Comparison of ENCODE assay signal across 1 cellular context in the genomic region with DNA sequence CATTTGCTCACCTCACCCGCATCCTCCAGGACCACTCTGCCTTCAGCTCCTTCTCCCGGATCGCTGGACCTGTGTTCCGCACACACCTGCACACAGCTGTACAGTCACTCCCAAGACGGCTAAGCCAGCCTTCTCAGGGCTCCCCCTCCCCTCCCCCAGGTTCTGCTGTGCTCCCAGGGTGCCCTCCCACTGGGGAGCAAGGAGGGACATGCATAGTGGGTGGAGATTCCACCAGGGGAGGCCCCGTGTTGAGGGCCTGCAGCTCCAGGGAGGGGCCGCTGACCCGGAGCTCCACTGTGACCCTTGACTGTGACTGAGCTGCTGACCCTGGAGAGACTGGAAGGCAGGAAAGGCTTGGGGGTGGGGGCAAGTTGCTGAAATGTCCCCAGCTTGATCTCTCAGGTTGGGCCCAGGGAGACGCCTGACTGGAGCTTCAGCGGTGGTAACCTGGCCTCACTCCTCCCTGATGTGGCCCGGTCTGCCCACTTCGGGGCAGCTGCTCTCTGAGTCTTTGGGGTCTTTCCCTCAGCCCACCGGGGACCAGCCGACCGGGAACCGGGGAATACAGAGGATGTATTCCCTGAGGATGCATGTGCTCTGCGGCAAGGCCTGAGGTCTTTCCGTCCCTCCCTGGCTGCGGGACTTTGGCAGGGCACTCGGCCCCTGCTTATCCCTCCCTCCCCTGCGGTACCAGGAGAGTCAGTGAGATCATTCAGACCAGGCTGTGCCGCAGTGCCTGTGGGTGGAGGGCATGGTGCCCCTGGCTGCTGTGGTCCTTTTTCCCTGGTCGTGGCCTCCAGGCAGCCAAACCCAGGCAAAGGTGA.
TF ChIP-seq lines count a peak whose summit lies in the region.

No MANE protein-coding gene starts in this region.

TF ChIP-seq in IMR-90, 13 proteins besides CTCF, POLR2A, EP300 and RAD21:
- no peak for TF ChIP-seq NFE2L2 (IDR thresholded peaks at IDR 0.05; ENCODE audit: low read depth, low read length)
- TF ChIP-seq BHLHE40 (IDR thresholded peaks at IDR 0.05; ENCODE audit: low read depth, low read length) = no peak
